In the genomic region with DNA sequence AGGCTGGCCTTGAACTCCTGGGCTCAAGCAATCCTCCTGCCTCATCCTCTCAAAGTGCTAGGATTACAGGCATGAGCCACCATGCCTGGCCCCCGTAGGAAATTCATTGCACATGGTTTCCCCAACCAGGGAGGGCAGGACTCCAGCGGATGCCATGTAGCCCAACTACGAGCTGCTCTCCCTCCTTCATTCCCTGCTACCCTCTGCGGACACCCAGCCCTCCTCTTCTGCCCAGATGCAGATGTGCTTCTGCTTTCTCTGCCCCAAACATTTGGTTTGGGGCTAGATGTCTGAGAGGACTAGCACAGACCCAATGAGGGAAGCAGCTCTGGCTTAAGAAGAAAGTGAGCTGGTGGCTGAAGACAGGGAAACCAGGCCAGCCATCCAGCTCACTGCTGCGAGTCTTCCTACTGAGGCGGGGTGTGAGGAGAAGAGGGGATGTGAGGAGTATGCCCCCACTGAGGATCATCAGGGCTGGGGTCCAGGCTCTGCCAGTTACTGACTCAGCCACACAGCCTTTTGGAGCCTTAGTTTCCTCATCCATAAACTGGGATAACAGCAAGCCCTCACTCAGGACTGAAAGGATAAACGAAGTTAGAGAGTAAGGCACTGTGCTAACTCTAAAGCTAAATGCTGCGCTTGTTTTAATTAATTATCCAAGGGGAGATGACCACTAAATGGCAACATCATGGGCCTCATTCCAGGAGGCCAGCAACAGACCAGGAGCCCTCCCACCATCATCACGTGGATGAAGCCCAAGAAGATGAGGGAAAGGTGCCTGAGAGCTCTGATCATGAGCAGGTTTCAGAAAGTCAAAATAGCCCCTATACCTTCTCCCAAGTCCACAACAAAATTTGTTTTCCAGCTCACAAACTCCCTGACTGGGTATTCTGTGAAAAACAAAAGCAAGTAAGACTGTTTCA, we compare ENCODE assay signal across 8 cellular contexts. TPM values are rescaled to one million over a fixed set of nuclear protein-coding genes. Genes with fewer than 3 reads are reported as not detected.
DNase-seq lines count a peak whose midpoint lies in the region; ATAC-seq and TF ChIP-seq lines count a peak whose summit lies in the region.

No MANE protein-coding gene starts in this region.

- H3K27me3 Mint-ChIP-seq in IgD-negative memory B cell (no peaks in the 10 kb centered on the region), brain (no peaks in the 10 kb centered on the region), naive B cell (no peaks in the 10 kb centered on the region)

- peaks cover 71 to 81% (median 73%) of the 10 kb centered on the region in 3 donors for H3K4me1 Mint-ChIP-seq in IgD-negative memory B cell
- peaks cover 97% of the 10 kb centered on the region for H3K4me1 Mint-ChIP-seq in brain
- H3K4me1 Mint-ChIP-seq in naive B cell, result peaks cover 65 to 96% (median 81%) of the 10 kb centered on the region in 3 donors

- H3K9me3 Mint-ChIP-seq in IgD-negative memory B cell (no peaks in the 10 kb centered on the region), brain (no peaks in the 10 kb centered on the region), naive B cell (no peaks in the 10 kb centered on the region)

- TF ChIP-seq CTCF in AG10803 (conservative IDR thresholded peaks at IDR 0.05; ENCODE audit: low read length), result no peak
- TF ChIP-seq CTCF in brain (conservative IDR thresholded peaks at IDR 0.05), result no peak

- ATAC-seq in naive B cell (ENCODE audit: low read depth in 2 of 2), result peak in 1 of 2 donors; percentile 61
- ATAC-seq in GM21786 (IDR thresholded peaks at IDR 0.05; ENCODE audit: unreplicated experiment), result no peak

- H3K36me3 Mint-ChIP-seq in IgD-negative memory B cell (peaks cover 1% of the 10 kb centered on the region), brain (no peaks in the 10 kb centered on the region), naive B cell (no peaks in the 10 kb centered on the region)

- peak; percentile 68 for DNase-seq in AG10803 (ENCODE audit: low read depth)
- DNase-seq in naive B cell, result peak; percentile 29
- no peak for DNase-seq in iPS-NIHi11 (ENCODE audit: low spot score)
- DNase-seq in NCI-H2227 treated with DMSO at 0.1 percent for 48 hours (lab: John Stamatoyannopoulos, UW), result no peak
- no peak for DNase-seq in middle frontal gyrus (ENCODE audit: extremely low spot score, low spot score)

- H3K27ac Mint-ChIP-seq in IgD-negative memory B cell (peak overlapping the region; percentile 92 to 95 (median 95)), brain (peak overlapping the region; percentile 91 to 100 (median 96)), naive B cell (peak overlapping the region; percentile 59 to 95 (median 89))

- H3K4me3 Mint-ChIP-seq in IgD-negative memory B cell, result peak overlapping the region; percentile 30 to 88 (median 88)
- H3K4me3 Mint-ChIP-seq in brain, result peak overlapping the region; percentile 9 to 83 (median 76)
- peak overlapping the region; percentile 57 to 87 (median 76) for H3K4me3 Mint-ChIP-seq in naive B cell

- H3K4me3 ChIP-seq in AG10803 (ENCODE audit: low read length), result peak overlapping the region; percentile 35

RNA-seq across cellular contexts. Expression of gene CTDSP2, which starts 10.9 kb away (rescaled TPM):
- 44.6 TPM for polyA plus RNA-seq in IgD-negative memory B cell
- polyA plus RNA-seq in brain (ENCODE audit: insufficient read depth, low read depth, low replicate concordance), result 67.6 TPM
- 10 to 100 TPM; 44.3 to 65.3 (median 53.2) TPM for polyA plus RNA-seq in naive B cell (ENCODE audit: low read depth in 6 of 6)

RNA-seq across cellular contexts. Expression of gene AVIL, which starts 17.1 kb away (rescaled TPM):
- polyA plus RNA-seq in IgD-negative memory B cell, result 0.19 TPM
- polyA plus RNA-seq in brain (ENCODE audit: insufficient read depth, low read depth, low replicate concordance), result 1.0 TPM
- under 1 TPM in 4 of 6 donors, not detected in 2; 0.19 to 0.82 (median 0.48) TPM for polyA plus RNA-seq in naive B cell (ENCODE audit: low read depth in 6 of 6)

RNA-seq across cellular contexts. Expression of gene TSFM, which starts 53.0 kb away (rescaled TPM):
- polyA plus RNA-seq in IgD-negative memory B cell (27.1 TPM), brain (ENCODE audit: insufficient read depth, low read depth, low replicate concordance) (42.1 TPM), naive B cell (ENCODE audit: low read depth in 6 of 6) (10 to 100 TPM; 19.3 to 32.4 (median 27.7) TPM)

Comparison
In these comparisons a context has a peak if more than half of its experiments do, and no peak if none do; other contexts are left out.
1. DNase-seq: peak in AG10803 (single experiment) and naive B cell (single experiment); none in iPS-NIHi11 (single experiment), NCI-H2227 treated with DMSO at 0.1 percent for 48 hours (single experiment) and middle frontal gyrus (single experiment).
2. Peak in every context shown above with its lines, with median percentiles within 50 percentile points of each other: H3K27ac Mint-ChIP-seq and H3K4me3 Mint-ChIP-seq.